ENCODE assay signal across 22 cellular contexts in genomic region chr2:190235551-190235950, GRCh38.
"Had no signal": no experiment of that assay in that cellular context is flagged by ENCODE, and none has a peak within 500 bp of the region (broad histone marks: within the 10 kb centered on the region; RNA-seq: fewer than 3 reads in every experiment).

No MANE protein-coding gene starts in this region.

- DNase-seq: effector memory CD8-positive, alpha-beta T cell; erythroblast; esophagus squamous epithelium; foreskin melanocyte; glutamatergic neuron; hypothalamus; immature natural killer cell; islet precursor cell; kidney glomerular epithelial cell; naive thymus-derived CD4-positive, alpha-beta T cell; sigmoid colon; spleen; stimulated activated naive B cell treated with anti-CD40 and anti-IgM and Interleukin-4, amounts not matched to agents 10 μg/mL and 1 μg/mL and 100 μg/mL, for 72 hours; trophoblast cell had no signal

- H3K4me1 ChIP-seq: esophagus squamous epithelium, neural progenitor cell, parathyroid adenoma, prostate gland, right atrium auricular region, sigmoid colon, spleen, suprapubic skin, vagina had no signal

- H3K27me3 ChIP-seq: esophagus squamous epithelium, neural progenitor cell, right atrium auricular region, sigmoid colon, spleen, suprapubic skin, vagina had no signal

- H3K9me3 ChIP-seq: prostate gland, right atrium auricular region, sigmoid colon, spleen, suprapubic skin, vagina had no signal

- H3K4me3 ChIP-seq: coronary artery, esophagus squamous epithelium, lung, neural progenitor cell, prostate gland, right atrium auricular region, sigmoid colon, spleen, suprapubic skin, vagina had no signal

- H3K36me3 ChIP-seq: prostate gland, right atrium auricular region had no signal

- H3K27ac ChIP-seq: coronary artery, esophagus squamous epithelium, neural progenitor cell, parathyroid adenoma, prostate gland, right atrium auricular region, sigmoid colon, spleen, suprapubic skin, vagina had no signal

- ATAC-seq: effector memory CD8-positive, alpha-beta T cell; naive thymus-derived CD4-positive, alpha-beta T cell; stimulated activated naive B cell treated with anti-CD40 and anti-IgM and Interleukin-4, amounts not matched to agents 10 μg/mL and 1 μg/mL and 100 μg/mL, for 72 hours had no signal
